ENCODE assay signal across 1 cellular context in genomic region chr14:51507556-51508511, GRCh38.
TF ChIP-seq lines count a peak whose summit lies in the region.

No MANE protein-coding gene starts in this region.

TF ChIP-seq in SK-N-SH treated with all-trans-retinoic acid at 6 μM for 48 hours, 23 proteins besides CTCF, POLR2A, EP300 and RAD21 (continued from another document):
- no peak for TF ChIP-seq PPARA (CRISPR knock-in tag; IDR thresholded peaks at IDR 0.05; ENCODE audit: borderline replicate concordance)
- TF ChIP-seq ESRRG (CRISPR knock-in tag; IDR thresholded peaks at IDR 0.05): no peak
